ENCODE assay signal across 2 cellular contexts in the genomic region with DNA sequence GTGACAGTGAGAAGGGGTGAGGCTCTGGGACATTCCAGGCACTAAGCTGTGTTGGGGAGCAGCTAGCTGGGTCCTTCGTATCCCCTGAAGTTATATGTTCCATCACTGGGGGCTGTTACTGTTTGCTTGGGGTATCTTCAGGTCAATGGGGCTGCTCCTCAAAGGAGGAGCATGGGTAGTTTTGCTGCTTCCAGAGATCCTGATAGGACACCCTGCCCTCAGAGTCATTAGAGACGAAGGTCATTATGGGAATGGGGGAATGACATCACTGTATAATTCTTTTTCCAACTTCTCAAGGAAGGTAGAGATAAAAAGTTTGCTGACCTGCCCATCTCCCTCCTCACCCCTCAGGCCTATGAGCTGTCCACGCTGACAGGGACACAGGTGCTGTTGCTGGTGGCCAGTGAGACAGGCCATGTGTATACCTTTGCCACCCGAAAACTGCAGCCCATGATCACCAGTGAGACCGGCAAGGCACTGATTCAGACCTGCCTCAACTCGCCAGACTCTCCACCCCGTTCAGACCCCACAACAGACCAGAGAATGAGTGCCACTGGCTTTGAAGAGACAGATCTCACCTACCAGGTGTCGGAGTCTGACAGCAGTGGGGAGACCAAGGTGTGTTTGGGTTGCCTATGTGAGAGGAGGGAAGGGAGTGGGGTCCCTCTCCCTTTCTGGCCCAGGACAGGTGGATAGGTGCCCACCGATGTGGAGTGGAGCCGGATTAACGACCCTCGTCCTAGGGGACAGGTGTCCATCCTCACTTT.
TF ChIP-seq lines count a peak whose summit lies in the region.

No MANE protein-coding gene starts in this region.

TF ChIP-seq in SK-N-SH, 30 proteins besides CTCF, POLR2A, EP300 and RAD21 (continued from another document):
- TF ChIP-seq, protein P1, sequence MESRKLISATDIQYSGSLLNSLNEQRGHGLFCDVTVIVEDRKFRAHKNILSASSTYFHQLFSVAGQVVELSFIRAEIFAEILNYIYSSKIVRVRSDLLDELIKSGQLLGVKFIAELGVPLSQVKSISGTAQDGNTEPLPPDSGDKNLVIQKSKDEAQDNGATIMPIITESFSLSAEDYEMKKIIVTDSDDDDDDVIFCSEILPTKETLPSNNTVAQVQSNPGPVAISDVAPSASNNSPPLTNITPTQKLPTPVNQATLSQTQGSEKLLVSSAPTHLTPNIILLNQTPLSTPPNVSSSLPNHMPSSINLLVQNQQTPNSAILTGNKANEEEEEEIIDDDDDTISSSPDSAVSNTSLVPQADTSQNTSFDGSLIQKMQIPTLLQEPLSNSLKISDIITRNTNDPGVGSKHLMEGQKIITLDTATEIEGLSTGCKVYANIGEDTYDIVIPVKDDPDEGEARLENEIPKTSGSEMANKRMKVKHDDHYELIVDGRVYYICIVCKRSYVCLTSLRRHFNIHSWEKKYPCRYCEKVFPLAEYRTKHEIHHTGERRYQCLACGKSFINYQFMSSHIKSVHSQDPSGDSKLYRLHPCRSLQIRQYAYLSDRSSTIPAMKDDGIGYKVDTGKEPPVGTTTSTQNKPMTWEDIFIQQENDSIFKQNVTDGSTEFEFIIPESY (IDR thresholded peaks at IDR 0.05; ENCODE audit: borderline replicate concordance, low read depth) = no peak
- TF ChIP-seq, protein P2, sequence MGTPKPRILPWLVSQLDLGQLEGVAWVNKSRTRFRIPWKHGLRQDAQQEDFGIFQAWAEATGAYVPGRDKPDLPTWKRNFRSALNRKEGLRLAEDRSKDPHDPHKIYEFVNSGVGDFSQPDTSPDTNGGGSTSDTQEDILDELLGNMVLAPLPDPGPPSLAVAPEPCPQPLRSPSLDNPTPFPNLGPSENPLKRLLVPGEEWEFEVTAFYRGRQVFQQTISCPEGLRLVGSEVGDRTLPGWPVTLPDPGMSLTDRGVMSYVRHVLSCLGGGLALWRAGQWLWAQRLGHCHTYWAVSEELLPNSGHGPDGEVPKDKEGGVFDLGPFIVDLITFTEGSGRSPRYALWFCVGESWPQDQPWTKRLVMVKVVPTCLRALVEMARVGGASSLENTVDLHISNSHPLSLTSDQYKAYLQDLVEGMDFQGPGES (IDR thresholded peaks at IDR 0.05; ENCODE audit: low read depth, low read length) = no peak

TF ChIP-seq in SK-N-SH treated with all-trans-retinoic acid at 6 μM for 48 hours, 23 proteins besides CTCF, POLR2A, EP300 and RAD21 (continued from another document):
- TF ChIP-seq, protein P3, sequence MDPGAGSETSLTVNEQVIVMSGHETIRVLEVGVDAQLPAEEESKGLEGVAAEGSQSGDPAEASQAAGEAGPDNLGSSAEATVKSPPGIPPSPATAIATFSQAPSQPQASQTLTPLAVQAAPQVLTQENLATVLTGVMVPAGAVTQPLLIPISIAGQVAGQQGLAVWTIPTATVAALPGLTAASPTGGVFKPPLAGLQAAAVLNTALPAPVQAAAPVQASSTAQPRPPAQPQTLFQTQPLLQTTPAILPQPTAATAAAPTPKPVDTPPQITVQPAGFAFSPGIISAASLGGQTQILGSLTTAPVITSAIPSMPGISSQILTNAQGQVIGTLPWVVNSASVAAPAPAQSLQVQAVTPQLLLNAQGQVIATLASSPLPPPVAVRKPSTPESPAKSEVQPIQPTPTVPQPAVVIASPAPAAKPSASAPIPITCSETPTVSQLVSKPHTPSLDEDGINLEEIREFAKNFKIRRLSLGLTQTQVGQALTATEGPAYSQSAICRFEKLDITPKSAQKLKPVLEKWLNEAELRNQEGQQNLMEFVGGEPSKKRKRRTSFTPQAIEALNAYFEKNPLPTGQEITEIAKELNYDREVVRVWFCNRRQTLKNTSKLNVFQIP (CRISPR knock-in tag; IDR thresholded peaks at IDR 0.05; ENCODE audit: borderline replicate concordance, low read depth) = no peak
- TF ChIP-seq ZFP3 (CRISPR knock-in tag; IDR thresholded peaks at IDR 0.05) (no peak), ZFP30 (CRISPR knock-in tag; IDR thresholded peaks at IDR 0.05) (no peak), ARNTL (CRISPR knock-in tag; IDR thresholded peaks at IDR 0.05; ENCODE audit: borderline replicate concordance, low read depth) (no peak)
- TF ChIP-seq, protein P4, sequence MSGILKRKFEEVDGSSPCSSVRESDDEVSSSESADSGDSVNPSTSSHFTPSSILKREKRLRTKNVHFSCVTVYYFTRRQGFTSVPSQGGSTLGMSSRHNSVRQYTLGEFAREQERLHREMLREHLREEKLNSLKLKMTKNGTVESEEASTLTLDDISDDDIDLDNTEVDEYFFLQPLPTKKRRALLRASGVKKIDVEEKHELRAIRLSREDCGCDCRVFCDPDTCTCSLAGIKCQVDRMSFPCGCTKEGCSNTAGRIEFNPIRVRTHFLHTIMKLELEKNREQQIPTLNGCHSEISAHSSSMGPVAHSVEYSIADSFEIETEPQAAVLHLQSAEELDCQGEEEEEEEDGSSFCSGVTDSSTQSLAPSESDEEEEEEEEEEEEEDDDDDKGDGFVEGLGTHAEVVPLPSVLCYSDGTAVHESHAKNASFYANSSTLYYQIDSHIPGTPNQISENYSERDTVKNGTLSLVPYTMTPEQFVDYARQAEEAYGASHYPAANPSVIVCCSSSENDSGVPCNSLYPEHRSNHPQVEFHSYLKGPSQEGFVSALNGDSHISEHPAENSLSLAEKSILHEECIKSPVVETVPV (CRISPR knock-in tag; IDR thresholded peaks at IDR 0.05) = no peak
